ENCODE assay signal across 9 cellular contexts in the genomic region with DNA sequence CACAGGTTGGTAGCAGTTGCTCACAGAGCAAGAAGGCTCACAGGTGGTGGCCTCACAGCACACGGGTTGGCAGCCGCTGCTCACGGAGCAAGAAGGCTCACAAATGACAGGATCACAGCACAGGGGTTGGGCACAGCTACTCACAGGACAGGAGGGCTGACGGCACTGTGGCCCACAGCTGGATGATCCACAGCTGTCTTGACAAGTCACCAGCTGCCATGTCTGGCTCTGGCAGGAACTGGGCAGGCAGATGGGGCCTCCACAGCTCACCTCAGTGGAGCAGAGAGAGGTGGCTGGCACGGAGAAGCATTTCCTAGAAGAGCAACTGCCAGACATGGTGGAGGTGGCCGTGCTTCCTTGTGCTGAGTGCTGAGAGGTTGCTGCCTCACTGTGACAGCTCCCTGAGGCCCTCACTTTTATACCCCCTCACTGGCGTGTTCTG. TPM values are rescaled to one million over a fixed set of nuclear protein-coding genes. Genes with fewer than 3 reads are reported as not detected.
DNase-seq lines count a peak whose midpoint lies in the region; ATAC-seq, FAIRE-seq and TF ChIP-seq lines count a peak whose summit lies in the region.
"Had no signal": no experiment of that assay in that cellular context is flagged by ENCODE, and none has a peak within 500 bp of the region (broad histone marks: within the 10 kb centered on the region; RNA-seq: fewer than 3 reads in every experiment).

A gene with protein sequence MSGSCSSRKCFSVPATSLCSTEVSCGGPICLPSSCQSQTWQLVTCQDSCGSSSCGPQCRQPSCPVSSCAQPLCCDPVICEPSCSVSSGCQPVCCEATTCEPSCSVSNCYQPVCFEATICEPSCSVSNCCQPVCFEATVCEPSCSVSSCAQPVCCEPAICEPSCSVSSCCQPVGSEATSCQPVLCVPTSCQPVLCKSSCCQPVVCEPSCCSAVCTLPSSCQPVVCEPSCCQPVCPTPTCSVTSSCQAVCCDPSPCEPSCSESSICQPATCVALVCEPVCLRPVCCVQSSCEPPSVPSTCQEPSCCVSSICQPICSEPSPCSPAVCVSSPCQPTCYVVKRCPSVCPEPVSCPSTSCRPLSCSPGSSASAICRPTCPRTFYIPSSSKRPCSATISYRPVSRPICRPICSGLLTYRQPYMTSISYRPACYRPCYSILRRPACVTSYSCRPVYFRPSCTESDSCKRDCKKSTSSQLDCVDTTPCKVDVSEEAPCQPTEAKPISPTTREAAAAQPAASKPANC (minus strand): TSS at position 392 of the 442 bp plus-strand sequence. CDS start 56 bp downstream, at position 336.

- peaks cover 0 to 2% (median 0%) of the 10 kb centered on the region in 7 donors for H3K9me3 Mint-ChIP-seq in CD4-positive, CD25-positive, alpha-beta regulatory T cell
- no peaks in the 10 kb centered on the region for H3K9me3 Mint-ChIP-seq in activated T-cell treated with anti-CD3 and anti-CD28 coated beads, Interleukin-2, amount 50 U/mL, for 72 hours
- peaks cover 0 to 10% (median 0%) of the 10 kb centered on the region in 11 donors for H3K9me3 Mint-ChIP-seq in naive thymus-derived CD4-positive, alpha-beta T cell

- H3K4me3 ChIP-seq in CD4-positive, CD25-positive, alpha-beta regulatory T cell (ENCODE audit: low read depth, low read length) = peak within 1 kb of the TSS; percentile 49
- peak within 1 kb of the TSS; percentile 5 for H3K4me3 ChIP-seq in OCI-LY1 (ENCODE audit: low read depth, low read length, poor library complexity, severe bottlenecking)
- H3K4me3 ChIP-seq in naive thymus-derived CD4-positive, alpha-beta T cell (ENCODE audit: low read length) = peak within 1 kb of the TSS; percentile 24

- no peaks in the 10 kb centered on the region for H3K79me2 ChIP-seq in OCI-LY1 (ENCODE audit: insufficient read depth, low read length)

- no peak for TF ChIP-seq POLR2A in GM12892 (IDR thresholded peaks at IDR 0.05; ENCODE audit: low read depth, low read length)

- no peak within 1 kb of the TSS for H2AFZ ChIP-seq in OCI-LY1 (ENCODE audit: low read length)

- H3K27me3 ChIP-seq in CD4-positive, CD25-positive, alpha-beta regulatory T cell (ENCODE audit: control insufficient read depth, insufficient read depth, low read length) = no peaks in the 10 kb centered on the region
- no peaks in the 10 kb centered on the region for H3K27me3 ChIP-seq in OCI-LY1 (ENCODE audit: insufficient read depth, low read length)
- H3K27me3 ChIP-seq in naive thymus-derived CD4-positive, alpha-beta T cell (ENCODE audit: control insufficient read depth in 2 of 2, insufficient read depth in 2 of 2, low read length in 2 of 2) = no peaks in the 10 kb centered on the region

- DNase-seq in CD4-positive, CD25-positive, alpha-beta regulatory T cell = peak in 2 of 3 donors; percentile 22 to 89
- DNase-seq in activated T-cell treated with anti-CD3 and anti-CD28 coated beads, Interleukin-2, amount 50 U/mL, for 72 hours = peak; percentile 38 to 44
- peak in 1 of 9 donors; percentile 69 for DNase-seq in naive thymus-derived CD4-positive, alpha-beta T cell
- DNase-seq in GM13976 (ENCODE audit: low spot score) = no peak
- DNase-seq in foreskin melanocyte = no peak
- DNase-seq in GM12892 (ENCODE audit: insufficient read length) = no peak

- peak within 1 kb of the TSS; percentile 12; the same call in 1 of the 2 replicates for H3K4me2 ChIP-seq in OCI-LY1 (ENCODE audit: low read length)

- no peak for FAIRE-seq in GM12892 (lab: Jason Lieb, UNC)

- H3K27ac ChIP-seq in CD4-positive, CD25-positive, alpha-beta regulatory T cell (ENCODE audit: insufficient read depth, low read length, poor library complexity, severe bottlenecking) = peak within 1 kb of the TSS; percentile 83
- peak within 1 kb of the TSS; percentile 26 for H3K27ac ChIP-seq in OCI-LY1 (ENCODE audit: low read depth, low read length, poor library complexity, severe bottlenecking)
- H3K27ac ChIP-seq in naive thymus-derived CD4-positive, alpha-beta T cell (ENCODE audit: low read depth, low read length) = peak within 1 kb of the TSS; percentile 75

- no peaks in the 10 kb centered on the region for H3K27me3 Mint-ChIP-seq in CD4-positive, CD25-positive, alpha-beta regulatory T cell
- no peaks in the 10 kb centered on the region for H3K27me3 Mint-ChIP-seq in activated T-cell treated with anti-CD3 and anti-CD28 coated beads, Interleukin-2, amount 50 U/mL, for 72 hours (ENCODE audit: low read depth)
- peaks cover 0 to 8% (median 0%) of the 10 kb centered on the region in 5 donors for H3K27me3 Mint-ChIP-seq in naive thymus-derived CD4-positive, alpha-beta T cell

- H3K9ac ChIP-seq in OCI-LY1 (ENCODE audit: low read length) = no peak within 1 kb of the TSS

- no peaks in the 10 kb centered on the region for H3K9me2 ChIP-seq in OCI-LY1 (ENCODE audit: low read depth, low read length)

- no peaks in the 10 kb centered on the region for H3F3A ChIP-seq in OCI-LY1 (ENCODE audit: insufficient read depth, low read length)

- intact Hi-C loops in naive thymus-derived CD4-positive, alpha-beta T cell (cut with micrococcal nuclease) = loop anchor here in 1 of 2 donors (1.0 to 5.0 kb wide), 4 partner anchors 13 to 189 kb away; no protein-coding TSS in a partner anchor

- no peaks in the 10 kb centered on the region for H3K9me3 ChIP-seq in CD4-positive, CD25-positive, alpha-beta regulatory T cell (ENCODE audit: control insufficient read depth in 2 of 2, low read length in 2 of 2)
- H3K9me3 ChIP-seq in OCI-LY1 (ENCODE audit: low read length) = no peaks in the 10 kb centered on the region
- no peaks in the 10 kb centered on the region for H3K9me3 ChIP-seq in naive thymus-derived CD4-positive, alpha-beta T cell (ENCODE audit: control insufficient read depth in 2 of 3, low read length in 3 of 3)

- CTCF ChIA-PET in naive thymus-derived CD4-positive, alpha-beta T cell (lab: Charles Lee) = interaction anchor here (0.7 to 3.0 kb wide), 12 partner anchors 13 to 769 kb away, joined by 3 to 39 read pairs (median 4); no protein-coding TSS in a partner anchor

- H4K20me1 ChIP-seq in OCI-LY1 (ENCODE audit: insufficient read depth, low read length) = no peaks in the 10 kb centered on the region

- peak in 1 of 2 donors; percentile 29 for ATAC-seq in CD4-positive, CD25-positive, alpha-beta regulatory T cell (ENCODE audit: low read depth in 2 of 2)
- ATAC-seq in activated T-cell treated with anti-CD3 and anti-CD28 coated beads, Interleukin-2, amount 50 U/mL, for 72 hours (replicated peaks in 1 of 2) = peak; percentile 64 to 68
- ATAC-seq in naive thymus-derived CD4-positive, alpha-beta T cell = no peak
- ATAC-seq in GM21723 (IDR thresholded peaks at IDR 0.05; ENCODE audit: unreplicated experiment) = no peak

- H3K36me3 Mint-ChIP-seq in CD4-positive, CD25-positive, alpha-beta regulatory T cell = peaks cover 9% of the 10 kb centered on the region
- H3K36me3 Mint-ChIP-seq in activated T-cell treated with anti-CD3 and anti-CD28 coated beads, Interleukin-2, amount 50 U/mL, for 72 hours (ENCODE audit: insufficient read depth in 2 of 2) = no peaks in the 10 kb centered on the region
- H3K36me3 Mint-ChIP-seq in naive thymus-derived CD4-positive, alpha-beta T cell = peaks cover 0 to 14% (median 9%) of the 10 kb centered on the region in 5 donors

- H3K4me1 Mint-ChIP-seq in CD4-positive, CD25-positive, alpha-beta regulatory T cell = peaks cover 25 to 79% (median 54%) of the 10 kb centered on the region in 4 donors
- peaks cover 42% of the 10 kb centered on the region for H3K4me1 Mint-ChIP-seq in activated T-cell treated with anti-CD3 and anti-CD28 coated beads, Interleukin-2, amount 50 U/mL, for 72 hours (ENCODE audit: low read depth)
- H3K4me1 Mint-ChIP-seq in naive thymus-derived CD4-positive, alpha-beta T cell = peaks cover 28 to 82% (median 70%) of the 10 kb centered on the region in 7 donors

- no peaks in the 10 kb centered on the region for H3K36me3 ChIP-seq in CD4-positive, CD25-positive, alpha-beta regulatory T cell (ENCODE audit: control insufficient read depth, insufficient read depth, low read length)
- H3K36me3 ChIP-seq in OCI-LY1 (ENCODE audit: insufficient read depth, low read length) = no peaks in the 10 kb centered on the region
- H3K36me3 ChIP-seq in naive thymus-derived CD4-positive, alpha-beta T cell (ENCODE audit: control insufficient read depth in 2 of 3, insufficient read depth in 3 of 3, low read length in 3 of 3) = no peaks in the 10 kb centered on the region

- H3K27ac Mint-ChIP-seq in CD4-positive, CD25-positive, alpha-beta regulatory T cell = peak within 1 kb of the TSS; percentile 99
- H3K27ac Mint-ChIP-seq in activated T-cell treated with anti-CD3 and anti-CD28 coated beads, Interleukin-2, amount 50 U/mL, for 72 hours = peak within 1 kb of the TSS; percentile 79
- H3K27ac Mint-ChIP-seq in naive thymus-derived CD4-positive, alpha-beta T cell = peak within 1 kb of the TSS; percentile 82 to 100 (median 98)

- POLR2A ChIA-PET in naive thymus-derived CD4-positive, alpha-beta T cell (lab: Charles Lee) = interaction anchor here (0.6 to 3.2 kb wide), 16 partner anchors 10 to 758 kb away, joined by 3 to 36 read pairs (median 4); partner anchors contain the start of gene KRTAP4-12

- TF ChIP-seq CTCF in OCI-LY1 (IDR thresholded peaks at IDR 0.05; ENCODE audit: low read length) (no peak), GM13976 (IDR thresholded peaks at IDR 0.05; ENCODE audit: borderline replicate concordance, control extremely low read depth, extremely low read depth, insufficient read depth, missing control alignments) (no peak)

- in situ Hi-C loops in GM13976 (cut with MboI; ENCODE audit: low sequenced_read_pairs, unreplicated experiment) = loop anchor here (25.0 kb wide), 1 partner anchor 397 kb away; no protein-coding TSS in a partner anchor

- peak within 1 kb of the TSS; percentile 82 to 88 (median 84) for H3K4me3 Mint-ChIP-seq in CD4-positive, CD25-positive, alpha-beta regulatory T cell
- H3K4me3 Mint-ChIP-seq in activated T-cell treated with anti-CD3 and anti-CD28 coated beads, Interleukin-2, amount 50 U/mL, for 72 hours = peak within 1 kb of the TSS; percentile 76 to 80
- peak within 1 kb of the TSS; percentile 65 to 89 (median 78) for H3K4me3 Mint-ChIP-seq in naive thymus-derived CD4-positive, alpha-beta T cell

- peaks cover 55% of the 10 kb centered on the region for H3K4me1 ChIP-seq in CD4-positive, CD25-positive, alpha-beta regulatory T cell (ENCODE audit: control insufficient read depth, insufficient read depth, low read length, poor library complexity, severe bottlenecking)
- H3K4me1 ChIP-seq in OCI-LY1 (ENCODE audit: insufficient read depth, low read length, severe bottlenecking) = peaks cover 13% of the 10 kb centered on the region
- peaks cover 41 to 49% of the 10 kb centered on the region in 2 donors for H3K4me1 ChIP-seq in naive thymus-derived CD4-positive, alpha-beta T cell (ENCODE audit: control insufficient read depth in 2 of 2, insufficient read depth in 2 of 2, low read length in 2 of 2)

RNA-seq across cellular contexts. Expression of the gene that starts here (rescaled TPM):
- 0.42 TPM for total RNA-seq in CD4-positive, CD25-positive, alpha-beta regulatory T cell
- polyA plus RNA-seq in CD4-positive, CD25-positive, alpha-beta regulatory T cell = under 1 TPM in 1 of 4 donors, not detected in 3; 0.17 TPM
- total RNA-seq in activated T-cell treated with anti-CD3 and anti-CD28 coated beads, Interleukin-2, amount 50 U/mL, for 72 hours = not detected
- under 1 TPM in 3 of 5 experiments, not detected in 2; 0.22 to 0.49 (median 0.32) TPM for total RNA-seq in naive thymus-derived CD4-positive, alpha-beta T cell
- under 1 TPM in 1 of 2 donors, not detected in 1; 0.19 TPM for polyA plus RNA-seq in naive thymus-derived CD4-positive, alpha-beta T cell
- not detected for polyA plus RNA-seq in GM12892 (2012; ENCODE audit: missing spikeins)
- total RNA-seq: HT1080 had no signal

Comparison
In these comparisons a context has a peak if more than half of its experiments do, and no peak if none do; other contexts are left out.
1. Peak in DNase-seq, H3K4me3 ChIP-seq and H3K27ac ChIP-seq in CD4-positive, CD25-positive, alpha-beta regulatory T cell; RNA of the gene not detected or under 1 TPM.
2. Peak in DNase-seq and ATAC-seq in activated T-cell treated with anti-CD3 and anti-CD28 coated beads, Interleukin-2, amount 50 U/mL, for 72 hours; RNA of the gene not detected or under 1 TPM.
3. H3K27ac ChIP-seq: peak in every context shown above with its lines; median percentile 83 in CD4-positive, CD25-positive, alpha-beta regulatory T cell; 75 in naive thymus-derived CD4-positive, alpha-beta T cell; 26 in OCI-LY1.